In the genomic region with DNA sequence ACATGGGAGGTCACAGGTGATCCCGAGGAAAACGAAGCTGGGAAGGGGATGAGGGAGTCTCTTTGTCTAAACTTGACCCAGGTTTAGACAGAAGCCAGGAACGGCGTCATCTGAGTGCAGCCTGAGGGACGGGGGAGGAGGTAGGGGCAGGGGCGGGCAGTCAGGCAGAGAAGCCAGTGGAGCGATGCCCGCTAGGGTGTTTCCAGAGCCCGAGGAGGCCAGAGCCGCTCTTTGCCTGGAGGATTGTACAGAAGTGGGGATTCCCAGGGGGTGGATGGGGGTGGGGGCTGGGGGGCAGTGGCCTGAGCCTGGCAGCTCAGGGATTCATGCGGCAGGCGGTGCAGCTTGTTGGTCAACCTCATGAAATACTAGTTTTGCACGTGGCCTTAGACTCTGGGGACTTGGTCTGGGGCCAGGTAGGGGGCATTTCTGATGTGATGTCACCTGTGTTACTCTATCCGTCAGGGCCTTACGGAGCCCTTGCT, we compare ENCODE assay signal across 1 cellular context.
TF ChIP-seq lines count a peak whose summit lies in the region.

No MANE protein-coding gene starts in this region.

TF ChIP-seq in SK-N-SH treated with all-trans-retinoic acid at 6 μM for 48 hours, 23 proteins besides CTCF, POLR2A, EP300 and RAD21 (continued from another document):
- TF ChIP-seq, protein P1, sequence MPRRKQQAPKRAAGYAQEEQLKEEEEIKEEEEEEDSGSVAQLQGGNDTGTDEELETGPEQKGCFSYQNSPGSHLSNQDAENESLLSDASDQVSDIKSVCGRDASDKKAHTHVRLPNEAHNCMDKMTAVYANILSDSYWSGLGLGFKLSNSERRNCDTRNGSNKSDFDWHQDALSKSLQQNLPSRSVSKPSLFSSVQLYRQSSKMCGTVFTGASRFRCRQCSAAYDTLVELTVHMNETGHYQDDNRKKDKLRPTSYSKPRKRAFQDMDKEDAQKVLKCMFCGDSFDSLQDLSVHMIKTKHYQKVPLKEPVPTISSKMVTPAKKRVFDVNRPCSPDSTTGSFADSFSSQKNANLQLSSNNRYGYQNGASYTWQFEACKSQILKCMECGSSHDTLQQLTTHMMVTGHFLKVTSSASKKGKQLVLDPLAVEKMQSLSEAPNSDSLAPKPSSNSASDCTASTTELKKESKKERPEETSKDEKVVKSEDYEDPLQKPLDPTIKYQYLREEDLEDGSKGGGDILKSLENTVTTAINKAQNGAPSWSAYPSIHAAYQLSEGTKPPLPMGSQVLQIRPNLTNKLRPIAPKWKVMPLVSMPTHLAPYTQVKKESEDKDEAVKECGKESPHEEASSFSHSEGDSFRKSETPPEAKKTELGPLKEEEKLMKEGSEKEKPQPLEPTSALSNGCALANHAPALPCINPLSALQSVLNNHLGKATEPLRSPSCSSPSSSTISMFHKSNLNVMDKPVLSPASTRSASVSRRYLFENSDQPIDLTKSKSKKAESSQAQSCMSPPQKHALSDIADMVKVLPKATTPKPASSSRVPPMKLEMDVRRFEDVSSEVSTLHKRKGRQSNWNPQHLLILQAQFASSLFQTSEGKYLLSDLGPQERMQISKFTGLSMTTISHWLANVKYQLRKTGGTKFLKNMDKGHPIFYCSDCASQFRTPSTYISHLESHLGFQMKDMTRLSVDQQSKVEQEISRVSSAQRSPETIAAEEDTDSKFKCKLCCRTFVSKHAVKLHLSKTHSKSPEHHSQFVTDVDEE (CRISPR knock-in tag; IDR thresholded peaks at IDR 0.05) = no peak
